ENCODE assay signal across 11 cellular contexts in the genomic region with DNA sequence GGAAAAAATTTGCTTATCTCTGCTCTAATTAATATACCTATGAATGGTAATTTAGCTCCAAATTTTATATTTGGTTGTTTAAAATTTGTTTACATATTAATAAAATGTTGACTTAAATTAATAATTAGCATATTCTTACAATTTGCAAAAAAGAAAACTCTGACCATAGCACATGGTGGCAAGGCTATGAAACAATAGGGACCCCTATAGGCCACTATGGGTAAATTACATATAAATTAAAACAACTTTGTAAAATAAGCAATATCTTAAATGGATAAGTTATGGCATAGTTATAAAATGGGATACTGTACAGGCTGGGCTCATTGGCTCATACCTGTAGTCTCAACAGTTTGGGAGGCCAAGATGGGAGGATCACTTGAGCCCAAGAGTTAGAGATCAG.
DNase-seq lines count a peak whose midpoint lies in the region; ATAC-seq, FAIRE-seq and TF ChIP-seq lines count a peak whose summit lies in the region.
"Had no signal": no experiment of that assay in that cellular context is flagged by ENCODE, and none has a peak within 500 bp of the region (broad histone marks: within the 10 kb centered on the region; RNA-seq: fewer than 3 reads in every experiment).

No MANE protein-coding gene starts in this region.

- POLR2A ChIA-PET in A549 (lab: Yijun Ruan, JAX) (no interaction called here), RWPE1 (lab: Yijun Ruan, JAX; ENCODE audit: low non-redundant PET) (no interaction called here)
- POLR2A ChIA-PET in naive thymus-derived CD8-positive, alpha-beta T cell (lab: Charles Lee) = no interaction called here

- no peaks in the 10 kb centered on the region for H3F3A ChIP-seq in GM23248 (ENCODE audit: insufficient read depth)

- no peak overlapping the region for H3K27ac Mint-ChIP-seq in naive thymus-derived CD8-positive, alpha-beta T cell
- H3K27ac Mint-ChIP-seq: T-helper 2 cell treated with Interferon-gamma antibody and Interleukin-4, amounts not matched to agents 5 μg/mL and 100 μg/mL, for 36 hours had no signal

- TF ChIP-seq CTCF in A549 (IDR thresholded peaks at IDR 0.05) (peak; percentile 22; the same call in 1 of the 3 replicates), RWPE1 (conservative IDR thresholded peaks at IDR 0.05; ENCODE audit: low read depth) (0 out of 2 replicates have a peak, but pooled peaks have one; percentile 11), fibroblast of the aortic adventitia (IDR thresholded peaks at IDR 0.05; ENCODE audit: insufficient read depth, low read length) (peak; percentile 54), left lung (IDR thresholded peaks at IDR 0.05) (peak in 1 of 2 donors; percentile 19)

- peak; percentile 30 to 50; a peak in 2 of 5 replicates for TF ChIP-seq RAD21 in A549 (conservative IDR thresholded peaks at IDR 0.05 in 1 of 2, IDR thresholded peaks at IDR 0.05 in 1 of 2)

- in situ Hi-C loops in GM23248 (cut with MboI) = no loop called here

- DNase-seq in A549 (ENCODE audit: low read depth in 1 of 2, low spot score in 1 of 2) = peak in 1 of 2 experiments; percentile 29
- DNase-seq in GM23248 = peak; percentile 33
- peak; percentile 20 for DNase-seq in RWPE1 (ENCODE audit: low spot score)
- peak; percentile 23 for DNase-seq in fibroblast of the aortic adventitia (ENCODE audit: low read depth)
- DNase-seq in 8988T = no peak
- no peak for DNase-seq in naive thymus-derived CD8-positive, alpha-beta T cell
- DNase-seq in left lung = no peak
- DNase-seq: activated T-cell treated with anti-CD3 and anti-CD28 coated beads, Interleukin-2, amount 50 U/mL, for 48 hours; COR-L47 had no signal

- H2AFZ ChIP-seq in GM23248 = no peak overlapping the region

- H3K4me1 Mint-ChIP-seq in naive thymus-derived CD8-positive, alpha-beta T cell = no peaks in the 10 kb centered on the region

- H3K27me3 ChIP-seq in GM23248 (replicated peaks; ENCODE audit: insufficient read depth) = peaks cover 19% of the 10 kb centered on the region
- no peaks in the 10 kb centered on the region for H3K27me3 ChIP-seq in left lung

- H3K9me2 ChIP-seq in GM23248 (ENCODE audit: insufficient read depth) = no peaks in the 10 kb centered on the region

- CTCF ChIA-PET in A549 (lab: Yijun Ruan, JAX) (interaction anchor here (0.8 to 4.4 kb wide), 8 partner anchors 8 to 381 kb away, joined by 3 to 15 read pairs (median 3); no protein-coding TSS in a partner anchor), RWPE1 (lab: Yijun Ruan, JAX) (no interaction called here)

- peak overlapping the region; percentile 92 to 93 for H3K27ac ChIP-seq in A549
- H3K27ac ChIP-seq in GM23248 = no peak overlapping the region
- H3K27ac ChIP-seq in RWPE1 = no peak overlapping the region
- H3K27ac ChIP-seq in left lung = no peak overlapping the region

- intact Hi-C loops in left lung (cut with DNase I) = no loop called here

- H3K79me2 ChIP-seq in GM23248 (ENCODE audit: insufficient read depth) = no peaks in the 10 kb centered on the region

- H4K20me1 ChIP-seq in GM23248 (ENCODE audit: insufficient read depth) = no peaks in the 10 kb centered on the region

- peaks cover 0 to 9% (median 7%) of the 10 kb centered on the region in 5 donors for H3K27me3 Mint-ChIP-seq in naive thymus-derived CD8-positive, alpha-beta T cell

- peaks cover 0 to 2% (median 0%) of the 10 kb centered on the region in 9 donors for H3K9me3 Mint-ChIP-seq in naive thymus-derived CD8-positive, alpha-beta T cell
- H3K9me3 Mint-ChIP-seq: T-helper 2 cell treated with Interferon-gamma antibody and Interleukin-4, amounts not matched to agents 5 μg/mL and 100 μg/mL, for 36 hours had no signal

- no peaks in the 10 kb centered on the region for H3K36me3 ChIP-seq in GM23248 (ENCODE audit: low read depth)
- no peaks in the 10 kb centered on the region for H3K36me3 ChIP-seq in left lung

- TF ChIP-seq EP300 in A549 (IDR thresholded peaks at IDR 0.05) = no peak

- no peak for ATAC-seq in A549
- no peak for ATAC-seq in naive thymus-derived CD8-positive, alpha-beta T cell
- no peak for ATAC-seq in HG03378 (IDR thresholded peaks at IDR 0.05; ENCODE audit: unreplicated experiment)
- no peak for ATAC-seq in left lung

- H3K4me3 ChIP-seq in A549 (no peak overlapping the region), GM23248 (no peak overlapping the region), fibroblast of the aortic adventitia (ENCODE audit: low read depth, low read length) (no peak overlapping the region), left lung (no peak overlapping the region)

- H3K9me3 ChIP-seq in A549 (peaks cover 20% of the 10 kb centered on the region), GM23248 (ENCODE audit: low read depth) (no peaks in the 10 kb centered on the region), left lung (no peaks in the 10 kb centered on the region)

- no peak for TF ChIP-seq POLR2A in A549 (IDR thresholded peaks at IDR 0.05; ENCODE audit: low read length)

- H3K36me3 Mint-ChIP-seq in naive thymus-derived CD8-positive, alpha-beta T cell = no peaks in the 10 kb centered on the region

- no peak overlapping the region for H3K4me3 Mint-ChIP-seq in naive thymus-derived CD8-positive, alpha-beta T cell
- H3K4me3 Mint-ChIP-seq: T-helper 2 cell treated with Interferon-gamma antibody and Interleukin-4, amounts not matched to agents 5 μg/mL and 100 μg/mL, for 36 hours had no signal

- FAIRE-seq in A549 (lab: Jason Lieb, UNC) = peak; percentile 72

- H3K4me1 ChIP-seq in A549 (peaks cover 36% of the 10 kb centered on the region), GM23248 (ENCODE audit: insufficient read depth) (no peaks in the 10 kb centered on the region), left lung (no peaks in the 10 kb centered on the region)

- H3K4me2 ChIP-seq in A549 (no peak overlapping the region), GM23248 (ENCODE audit: unreplicated experiment) (no peak overlapping the region)

- H3K9ac ChIP-seq in GM23248 = no peak overlapping the region

TF ChIP-seq in A549, 52 proteins besides CTCF, POLR2A, EP300 and RAD21:
- no peak for TF ChIP-seq TP53 (CRISPR knock-in tag; IDR thresholded peaks at IDR 0.05)
- no peak for TF ChIP-seq FOSB (CRISPR knock-in tag; IDR thresholded peaks at IDR 0.05)
- TF ChIP-seq, protein P1, sequence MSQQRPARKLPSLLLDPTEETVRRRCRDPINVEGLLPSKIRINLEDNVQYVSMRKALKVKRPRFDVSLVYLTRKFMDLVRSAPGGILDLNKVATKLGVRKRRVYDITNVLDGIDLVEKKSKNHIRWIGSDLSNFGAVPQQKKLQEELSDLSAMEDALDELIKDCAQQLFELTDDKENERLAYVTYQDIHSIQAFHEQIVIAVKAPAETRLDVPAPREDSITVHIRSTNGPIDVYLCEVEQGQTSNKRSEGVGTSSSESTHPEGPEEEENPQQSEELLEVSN (IDR thresholded peaks at IDR 0.05; ENCODE audit: borderline replicate concordance, low read depth) = no peak
- TF ChIP-seq PHF8 (IDR thresholded peaks at IDR 0.05; ENCODE audit: borderline replicate concordance, low read depth) = no peak
- no peak for TF ChIP-seq NFE2L2 (conservative IDR thresholded peaks at IDR 0.05; ENCODE audit: low read length)
- no peak for TF ChIP-seq HOXB13 (CRISPR knock-in tag; IDR thresholded peaks at IDR 0.05; ENCODE audit: low read depth)
- TF ChIP-seq, protein P2, sequence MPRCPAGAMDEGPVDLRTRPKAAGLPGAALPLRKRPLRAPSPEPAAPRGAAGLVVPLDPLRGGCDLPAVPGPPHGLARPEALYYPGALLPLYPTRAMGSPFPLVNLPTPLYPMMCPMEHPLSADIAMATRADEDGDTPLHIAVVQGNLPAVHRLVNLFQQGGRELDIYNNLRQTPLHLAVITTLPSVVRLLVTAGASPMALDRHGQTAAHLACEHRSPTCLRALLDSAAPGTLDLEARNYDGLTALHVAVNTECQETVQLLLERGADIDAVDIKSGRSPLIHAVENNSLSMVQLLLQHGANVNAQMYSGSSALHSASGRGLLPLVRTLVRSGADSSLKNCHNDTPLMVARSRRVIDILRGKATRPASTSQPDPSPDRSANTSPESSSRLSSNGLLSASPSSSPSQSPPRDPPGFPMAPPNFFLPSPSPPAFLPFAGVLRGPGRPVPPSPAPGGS (IDR thresholded peaks at IDR 0.05) = no peak
- TF ChIP-seq ZSCAN20 (CRISPR knock-in tag; IDR thresholded peaks at IDR 0.05) = no peak
- no peak for TF ChIP-seq HDAC2 (IDR thresholded peaks at IDR 0.05)
- TF ChIP-seq, protein P3, sequence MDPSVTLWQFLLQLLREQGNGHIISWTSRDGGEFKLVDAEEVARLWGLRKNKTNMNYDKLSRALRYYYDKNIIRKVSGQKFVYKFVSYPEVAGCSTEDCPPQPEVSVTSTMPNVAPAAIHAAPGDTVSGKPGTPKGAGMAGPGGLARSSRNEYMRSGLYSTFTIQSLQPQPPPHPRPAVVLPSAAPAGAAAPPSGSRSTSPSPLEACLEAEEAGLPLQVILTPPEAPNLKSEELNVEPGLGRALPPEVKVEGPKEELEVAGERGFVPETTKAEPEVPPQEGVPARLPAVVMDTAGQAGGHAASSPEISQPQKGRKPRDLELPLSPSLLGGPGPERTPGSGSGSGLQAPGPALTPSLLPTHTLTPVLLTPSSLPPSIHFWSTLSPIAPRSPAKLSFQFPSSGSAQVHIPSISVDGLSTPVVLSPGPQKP (IDR thresholded peaks at IDR 0.05; ENCODE audit: low read depth, low read length) = no peak
- no peak for TF ChIP-seq SREBF2 (IDR thresholded peaks at IDR 0.05)
- no peak for TF ChIP-seq POLR2AphosphoS2 (conservative IDR thresholded peaks at IDR 0.05; ENCODE audit: low read length)
- TF ChIP-seq JUNB (IDR thresholded peaks at IDR 0.05) = no peak
- TF ChIP-seq NPAS2 (CRISPR knock-in tag; IDR thresholded peaks at IDR 0.05; ENCODE audit: borderline replicate concordance) = no peak
- TF ChIP-seq, protein P4, sequence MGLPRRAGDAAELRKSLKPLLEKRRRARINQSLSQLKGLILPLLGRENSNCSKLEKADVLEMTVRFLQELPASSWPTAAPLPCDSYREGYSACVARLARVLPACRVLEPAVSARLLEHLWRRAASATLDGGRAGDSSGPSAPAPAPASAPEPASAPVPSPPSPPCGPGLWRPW (IDR thresholded peaks at IDR 0.05) = no peak

Comparison
In these comparisons a context has a peak if more than half of its experiments do, and no peak if none do; other contexts are left out.
1. DNase-seq: peak in GM23248 (single experiment), RWPE1 (single experiment) and fibroblast of the aortic adventitia (single experiment); none in 8988T (single experiment), naive thymus-derived CD8-positive, alpha-beta T cell (0 of 10) and left lung (0 of 2).
2. H3K27ac ChIP-seq: peak in A549 (2 of 2); none in GM23248 (single experiment), RWPE1 (single experiment) and left lung (0 of 2).